In genomic region chr19:17236414-17236716, GRCh38 we compare ENCODE assay signal across 1 cellular context.
TF ChIP-seq lines count a peak whose summit lies in the region.

No MANE protein-coding gene starts in this region.

TF ChIP-seq in H1, 55 proteins besides CTCF, POLR2A, EP300 and RAD21:
- no peak for TF ChIP-seq SIX5 (IDR thresholded peaks at IDR 0.05; ENCODE audit: low read depth, low read length)
- no peak for TF ChIP-seq CREB1 (IDR thresholded peaks at IDR 0.05)
- TF ChIP-seq SUZ12 (IDR thresholded peaks at IDR 0.05; ENCODE audit: low read length) = no peak
- no peak for TF ChIP-seq JUND (IDR thresholded peaks at IDR 0.05; ENCODE audit: low read length)
- TF ChIP-seq SP1 (IDR thresholded peaks at IDR 0.05; ENCODE audit: low read depth, low read length) = no peak
- no peak for TF ChIP-seq JUN (IDR thresholded peaks at IDR 0.05; ENCODE audit: low read depth, low read length)
- TF ChIP-seq RFX5 (IDR thresholded peaks at IDR 0.05; ENCODE audit: borderline replicate concordance, low read depth, low read length) = no peak
- TF ChIP-seq, protein P1, sequence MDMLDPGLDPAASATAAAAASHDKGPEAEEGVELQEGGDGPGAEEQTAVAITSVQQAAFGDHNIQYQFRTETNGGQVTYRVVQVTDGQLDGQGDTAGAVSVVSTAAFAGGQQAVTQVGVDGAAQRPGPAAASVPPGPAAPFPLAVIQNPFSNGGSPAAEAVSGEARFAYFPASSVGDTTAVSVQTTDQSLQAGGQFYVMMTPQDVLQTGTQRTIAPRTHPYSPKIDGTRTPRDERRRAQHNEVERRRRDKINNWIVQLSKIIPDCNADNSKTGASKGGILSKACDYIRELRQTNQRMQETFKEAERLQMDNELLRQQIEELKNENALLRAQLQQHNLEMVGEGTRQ (IDR thresholded peaks at IDR 0.05; ENCODE audit: low read length) = no peak
- TF ChIP-seq RBBP5 (IDR thresholded peaks at IDR 0.05; ENCODE audit: borderline replicate concordance, low read depth, low read length) = no peak
- TF ChIP-seq TCF12 (IDR thresholded peaks at IDR 0.05; ENCODE audit: low read depth, low read length) = no peak
- no peak for TF ChIP-seq EGR1 (IDR thresholded peaks at IDR 0.05; ENCODE audit: borderline replicate concordance, low read depth, low read length)
- no peak for TF ChIP-seq ZNF274 (IDR thresholded peaks at IDR 0.05; ENCODE audit: borderline replicate concordance, extremely low read depth, low read length)
- TF ChIP-seq GABPA (IDR thresholded peaks at IDR 0.05; ENCODE audit: borderline replicate concordance, insufficient read depth, low read length) = no peak
- no peak for TF ChIP-seq RXRA (IDR thresholded peaks at IDR 0.05; ENCODE audit: insufficient read depth, low read depth, low read length)
- no peak for TF ChIP-seq GTF2F1 (IDR thresholded peaks at IDR 0.05; ENCODE audit: borderline replicate concordance, low read depth, low read length)
- no peak for TF ChIP-seq POLR2AphosphoS5 (IDR thresholded peaks at IDR 0.05; ENCODE audit: low read depth, low read length)
